Comparison of ENCODE assay signal across 10 cellular contexts in genomic region chr5:177520906-177521513, GRCh38. TPM values are rescaled to one million over a fixed set of nuclear protein-coding genes. Genes with fewer than 3 reads are reported as not detected.
DNase-seq lines count a peak whose midpoint lies in the region; ATAC-seq, FAIRE-seq and TF ChIP-seq lines count a peak whose summit lies in the region.
"Had no signal": no experiment of that assay in that cellular context is flagged by ENCODE, and none has a peak within 500 bp of the region (broad histone marks: within the 10 kb centered on the region; RNA-seq: fewer than 3 reads in every experiment).

No MANE protein-coding gene starts in this region.

- H3K9me3 ChIP-seq in A673 (ENCODE audit: low read depth, low read length, poor library complexity, severe bottlenecking) (no peaks in the 10 kb centered on the region), keratinocyte (ENCODE audit: control insufficient read depth, low read depth, low read length) (no peaks in the 10 kb centered on the region), adrenal gland (replicated peaks in 1 of 3) (no peaks in the 10 kb centered on the region)
- H3K9me3 ChIP-seq: SK-N-SH had no signal

- TF ChIP-seq POLR2A in adrenal gland (IDR thresholded peaks at IDR 0.05) = no peak

- no peaks in the 10 kb centered on the region for H3K9me1 ChIP-seq in keratinocyte (ENCODE audit: control insufficient read depth, extremely low read depth, insufficient read depth, low read length)

- H3K18ac ChIP-seq in mesendoderm (ENCODE audit: low read length) = no peak overlapping the region

- no peak overlapping the region for H4K5ac ChIP-seq in mesendoderm (ENCODE audit: low read length)

- no peak overlapping the region for H2BK120ac ChIP-seq in mesendoderm (ENCODE audit: low read depth, low read length)

- H3K4me3 ChIP-seq in A673 (ENCODE audit: low read depth, low read length, poor library complexity, severe bottlenecking) = no peak overlapping the region
- no peak overlapping the region for H3K4me3 ChIP-seq in keratinocyte (ENCODE audit: control insufficient read depth in 2 of 3, extremely low read depth in 1 of 3, insufficient read depth in 2 of 3, low read depth in 1 of 3, low read length in 3 of 3)
- H3K4me3 ChIP-seq in adrenal gland = no peak overlapping the region
- no peak overlapping the region for H3K4me3 ChIP-seq in mesendoderm (ENCODE audit: low read length)

- no peak overlapping the region for H2BK5ac ChIP-seq in mesendoderm (ENCODE audit: low read length)

- no peak overlapping the region for H3K56ac ChIP-seq in mesendoderm (ENCODE audit: low read length)

- no peak overlapping the region for H2AFZ ChIP-seq in keratinocyte (ENCODE audit: control insufficient read depth, low read length)

- POLR2A ChIA-PET in A673 (lab: Charles Lee; ENCODE audit: low non-redundant PET) = no interaction called here
- POLR2A ChIA-PET in HEK293T (lab: Yijun Ruan, JAX) = no interaction called here

- no peaks in the 10 kb centered on the region for H3K27me3 ChIP-seq in A673 (replicated peaks; ENCODE audit: insufficient read depth, low read depth, low read length, poor library complexity)
- no peaks in the 10 kb centered on the region for H3K27me3 ChIP-seq in keratinocyte (ENCODE audit: control insufficient read depth, extremely low read depth, insufficient read depth, low read length)
- H3K27me3 ChIP-seq in adrenal gland = no peaks in the 10 kb centered on the region
- no peaks in the 10 kb centered on the region for H3K27me3 ChIP-seq in mesendoderm (ENCODE audit: insufficient read depth, low read length, poor library complexity)

- no peak overlapping the region for H3K4ac ChIP-seq in mesendoderm (ENCODE audit: low read depth, low read length)

- H3K79me1 ChIP-seq in mesendoderm (ENCODE audit: low read length) = peaks cover 4% of the 10 kb centered on the region

- H4K8ac ChIP-seq in mesendoderm (ENCODE audit: low read depth, low read length) = no peak overlapping the region

- H3K79me2 ChIP-seq in keratinocyte (ENCODE audit: control insufficient read depth, insufficient read depth, low read length) (peaks cover 12% of the 10 kb centered on the region), mesendoderm (ENCODE audit: control insufficient read depth, insufficient read depth, low read length) (peaks cover 4% of the 10 kb centered on the region)

- dilution Hi-C loops in keratinocyte (cut with MboI; ENCODE audit: extremely low pct_ligation_motif_present, low sequenced_read_pairs) = no loop called here

- peaks cover 21% of the 10 kb centered on the region for H3K36me3 ChIP-seq in A673 (ENCODE audit: insufficient read depth, low read length, poor library complexity, severe bottlenecking)
- H3K36me3 ChIP-seq in keratinocyte (ENCODE audit: control insufficient read depth in 2 of 2, extremely low read depth in 1 of 2, insufficient read depth in 2 of 2, low read length in 2 of 2) = peaks cover 35 to 39% of the 10 kb centered on the region in 2 experiments
- H3K36me3 ChIP-seq in adrenal gland (replicated peaks in 1 of 2) = peaks cover 0 to 63% of the 10 kb centered on the region in 2 donors
- peaks cover 13% of the 10 kb centered on the region for H3K36me3 ChIP-seq in mesendoderm (ENCODE audit: control insufficient read depth, insufficient read depth, low read length)

- H3K4me2 ChIP-seq in keratinocyte (ENCODE audit: control insufficient read depth, extremely low read depth, insufficient read depth, low read depth, low read length) (no peak overlapping the region), mesendoderm (ENCODE audit: low read length) (no peak overlapping the region)
- H3K4me2 ChIP-seq: SK-N-SH had no signal

- BruUV-seq in A673 (replicated peaks; lab: Mats Ljungman, UMichigan) = no TSS peak

- no peak for FAIRE-seq in keratinocyte (lab: Jason Lieb, UNC)

- no peaks in the 10 kb centered on the region for H4K20me1 ChIP-seq in keratinocyte (ENCODE audit: control insufficient read depth, extremely low read depth, insufficient read depth, low read length)

- TF ChIP-seq CTCF in A673 (conservative IDR thresholded peaks at IDR 0.05; ENCODE audit: low read depth, low read length) (0 out of 2 replicates have a peak, but pooled peaks have one; percentile 13), VCaP (conservative IDR thresholded peaks at IDR 0.05) (0 out of 2 replicates have a peak, but pooled peaks have one; percentile 12), keratinocyte (optimal IDR thresholded peaks at IDR 0.05 in 1 of 3, IDR thresholded peaks at IDR 0.05 in 1 of 3, conservative IDR thresholded peaks at IDR 0.05 in 1 of 3; ENCODE audit: extremely low read depth in 1 of 3, insufficient read depth in 2 of 3, low read length in 3 of 3) (peak in 2 of 3 experiments; percentile 6 to 16), adrenal gland (IDR thresholded peaks at IDR 0.05) (no peak)

- WGBS in adrenal gland, 4 donors = 79 to 100% (median 88%) methylated on average over 1 to 2 of the region's 2 CpGs
- no CpG with 5 or more reads among the region's 2 CpGs for WGBS in mesendoderm (ENCODE audit: extremely low coverage, insufficient coverage, low lambda C conversion rate)

- H2BK15ac ChIP-seq in mesendoderm (replicated peaks; ENCODE audit: low read depth) = no peak overlapping the region

- CTCF ChIA-PET in A673 (lab: Charles Lee) = no interaction called here
- CTCF ChIA-PET in HEK293T (lab: Yijun Ruan, JAX) = interaction anchor here (1.0 kb wide), 1 partner anchor 70 kb away, joined by 3 read pairs; no protein-coding TSS in a partner anchor

- no peak overlapping the region for H3K27ac ChIP-seq in A673 (ENCODE audit: low read depth, low read length, poor library complexity, severe bottlenecking)
- H3K27ac ChIP-seq in VCaP = no peak overlapping the region
- H3K27ac ChIP-seq in keratinocyte (ENCODE audit: control insufficient read depth, insufficient read depth, low read length) = no peak overlapping the region
- H3K27ac ChIP-seq in adrenal gland = no peak overlapping the region
- no peak overlapping the region for H3K27ac ChIP-seq in mesendoderm (ENCODE audit: low read depth, low read length)

- no peak overlapping the region for H2AK5ac ChIP-seq in mesendoderm (ENCODE audit: low read length)

- DNase-seq in A673 (ENCODE audit: low spot score) (no peak), GF-D8 (lab: John Stamatoyannopoulos, UW) (peak; percentile 60), keratinocyte (ENCODE audit: low read depth, low spot score) (no peak), adrenal gland (no peak), mesendoderm (no peak), HEK293T (ENCODE audit: extremely low spot score) (no peak)
- DNase-seq: NCI-H510A treated with DMSO at 0.1 percent for 48 hours, SK-N-SH had no signal

- intact Hi-C loops in A673 (cut with micrococcal nuclease; ENCODE audit: unreplicated experiment) (no loop called here), adrenal gland (cut with DNase I) (no loop called here)

- no peak for ATAC-seq in GM21367 (IDR thresholded peaks at IDR 0.05; ENCODE audit: unreplicated experiment)

- H3K4me1 ChIP-seq in A673 (ENCODE audit: insufficient read depth, low read length, poor library complexity, severe bottlenecking) (no peaks in the 10 kb centered on the region), keratinocyte (ENCODE audit: control insufficient read depth, extremely low read depth, insufficient read depth, low read length) (peaks cover 8% of the 10 kb centered on the region), adrenal gland (replicated peaks in 1 of 2) (peaks cover 4 to 10% of the 10 kb centered on the region in 2 donors), mesendoderm (ENCODE audit: control insufficient read depth, low read depth, low read length) (no peaks in the 10 kb centered on the region)

- H3K23ac ChIP-seq in mesendoderm (ENCODE audit: low read length) = no peak overlapping the region

- H3K9ac ChIP-seq in keratinocyte (ENCODE audit: control insufficient read depth, extremely low read depth, insufficient read depth, low read length) (no peak overlapping the region), mesendoderm (ENCODE audit: low read length) (no peak overlapping the region)
- H3K9ac ChIP-seq: SK-N-SH had no signal

RNA-seq across cellular contexts. Expression of gene DDX41, which starts 4.2 kb away (rescaled TPM):
- total RNA-seq in A673 (2021) (82.3 and 87.7 TPM in 2 replicates), adrenal gland (100 to 1,000 TPM in 5 of 8 donors, 10 to 100 TPM in 3; 71.4 to 180 (median 109) TPM)
- polyA plus RNA-seq in keratinocyte (71.3 to 95.8 TPM (median 81.7 TPM) in 3 replicates), adrenal gland (100 to 1,000 TPM in 2 of 3 donors, 10 to 100 TPM in 1; 47.0 to 145 (median 124) TPM)
- polyA plus RNA-seq in keratinocyte (2011; ENCODE audit: low read depth) = 49.8 TPM
- polyA plus RNA-seq in keratinocyte (2011; cell fraction: cytosol; rRNA removed) = 52.7 and 109 TPM in 2 replicates
- polyA plus RNA-seq in keratinocyte (2011; cell fraction: nucleus; rRNA removed) = 123 and 141 TPM in 2 replicates
- 60.4 and 119 TPM in 2 replicates for polyA plus RNA-seq in keratinocyte (2012; ENCODE audit: low replicate concordance)
- polyA minus RNA-seq in keratinocyte = 72.8 to 95.0 TPM (median 76.2 TPM) in 3 replicates
- polyA minus RNA-seq in keratinocyte (2011; cell fraction: cytosol; rRNA and poly(A)+ RNA removed) = 368 TPM
- 66.2 and 69.3 TPM in 2 replicates for polyA minus RNA-seq in keratinocyte (2011; cell fraction: nucleus; rRNA and poly(A)+ RNA removed)
- polyA plus RNA-seq in mesendoderm (2013, experiment 1 of 2) = 74.4 TPM
- 72.2 TPM for polyA plus RNA-seq in mesendoderm (2013, experiment 2 of 2)

RNA-seq across cellular contexts. Expression of gene DOK3, which starts 11.4 kb away (rescaled TPM):
- 13.1 and 15.0 TPM in 2 replicates for total RNA-seq in A673 (2021)
- polyA plus RNA-seq in keratinocyte = 1.5 to 3.6 TPM (median 1.7 TPM) in 3 replicates
- polyA plus RNA-seq in keratinocyte (2011; ENCODE audit: low read depth) = 0.84 TPM
- 1.2 and 1.4 TPM in 2 replicates for polyA plus RNA-seq in keratinocyte (2011; cell fraction: cytosol; rRNA removed)
- polyA plus RNA-seq in keratinocyte (2011; cell fraction: nucleus; rRNA removed) = 12.7 and 16.8 TPM in 2 replicates
- 1.2 and 2.1 TPM in 2 replicates for polyA plus RNA-seq in keratinocyte (2012; ENCODE audit: low replicate concordance)
- polyA minus RNA-seq in keratinocyte = 0.75 to 2.6 TPM (median 2.5 TPM) in 3 replicates
- polyA minus RNA-seq in keratinocyte (2011; cell fraction: cytosol; rRNA and poly(A)+ RNA removed) = not detected
- polyA minus RNA-seq in keratinocyte (2011; cell fraction: nucleus; rRNA and poly(A)+ RNA removed) = 4.9 and 5.4 TPM in 2 replicates
- 10 to 100 TPM in 6 of 8 donors, 1 to 10 TPM in 2; 8.2 to 49.1 (median 13.5) TPM for total RNA-seq in adrenal gland
- 10 to 100 TPM in 2 of 3 donors, 1 to 10 TPM in 1; 2.3 to 38.5 (median 10.7) TPM for polyA plus RNA-seq in adrenal gland
- 8.2 TPM for polyA plus RNA-seq in mesendoderm (2013, experiment 1 of 2)
- polyA plus RNA-seq in mesendoderm (2013, experiment 2 of 2) = 7.6 TPM

RNA-seq across cellular contexts. Expression of gene PDLIM7, which starts 23.6 kb away (rescaled TPM):
- total RNA-seq in A673 (2021) = 116 and 132 TPM in 2 replicates
- 48.5 to 83.6 TPM (median 60.5 TPM) in 3 replicates for polyA plus RNA-seq in keratinocyte
- polyA plus RNA-seq in keratinocyte (2011; ENCODE audit: low read depth) = 23.4 TPM
- 33.0 and 72.1 TPM in 2 replicates for polyA plus RNA-seq in keratinocyte (2011; cell fraction: cytosol; rRNA removed)
- 124 and 193 TPM in 2 replicates for polyA plus RNA-seq in keratinocyte (2011; cell fraction: nucleus; rRNA removed)
- 35.6 and 111 TPM in 2 replicates for polyA plus RNA-seq in keratinocyte (2012; ENCODE audit: low replicate concordance)
- 39.5 to 63.3 TPM (median 44.1 TPM) in 3 replicates for polyA minus RNA-seq in keratinocyte
- 84.2 TPM for polyA minus RNA-seq in keratinocyte (2011; cell fraction: cytosol; rRNA and poly(A)+ RNA removed)
- polyA minus RNA-seq in keratinocyte (2011; cell fraction: nucleus; rRNA and poly(A)+ RNA removed) = 61.5 and 66.3 TPM in 2 replicates
- 10 to 100 TPM; 19.0 to 63.2 (median 38.9) TPM for total RNA-seq in adrenal gland
- 100 to 1,000 TPM in 2 of 3 donors, 1 to 10 TPM in 1; 6.5 to 246 (median 131) TPM for polyA plus RNA-seq in adrenal gland
- polyA plus RNA-seq in mesendoderm (2013, experiment 1 of 2) = 117 TPM
- polyA plus RNA-seq in mesendoderm (2013, experiment 2 of 2) = 119 TPM

RNA-seq across cellular contexts. Expression of gene FAM193B, which starts 33.4 kb away (rescaled TPM):
- total RNA-seq in A673 (2021) = 43.8 and 53.5 TPM in 2 replicates
- polyA plus RNA-seq in keratinocyte = 21.9 to 43.6 TPM (median 27.5 TPM) in 3 replicates
- polyA plus RNA-seq in keratinocyte (2011; ENCODE audit: low read depth) = 47.7 TPM
- polyA plus RNA-seq in keratinocyte (2011; cell fraction: cytosol; rRNA removed) = 9.1 and 13.2 TPM in 2 replicates
- polyA plus RNA-seq in keratinocyte (2011; cell fraction: nucleus; rRNA removed) = 134 and 149 TPM in 2 replicates
- polyA plus RNA-seq in keratinocyte (2012; ENCODE audit: low replicate concordance) = 19.0 and 59.8 TPM in 2 replicates
- 17.2 to 33.0 TPM (median 26.8 TPM) in 3 replicates for polyA minus RNA-seq in keratinocyte
- polyA minus RNA-seq in keratinocyte (2011; cell fraction: cytosol; rRNA and poly(A)+ RNA removed) = 31.7 TPM
- 30.3 and 35.2 TPM in 2 replicates for polyA minus RNA-seq in keratinocyte (2011; cell fraction: nucleus; rRNA and poly(A)+ RNA removed)
- 100 to 1,000 TPM in 1 of 8 donors, 10 to 100 TPM in 7; 22.0 to 104 (median 44.0) TPM for total RNA-seq in adrenal gland
- 100 to 1,000 TPM in 2 of 3 donors, 10 to 100 TPM in 1; 18.4 to 851 (median 249) TPM for polyA plus RNA-seq in adrenal gland
- 34.2 TPM for polyA plus RNA-seq in mesendoderm (2013, experiment 1 of 2)
- 33.5 TPM for polyA plus RNA-seq in mesendoderm (2013, experiment 2 of 2)

RNA-seq across cellular contexts. Expression of gene DBN1, which starts 47.6 kb away (rescaled TPM):
- 271 and 286 TPM in 2 replicates for total RNA-seq in A673 (2021)
- 57.2 to 73.4 TPM (median 59.4 TPM) in 3 replicates for polyA plus RNA-seq in keratinocyte
- polyA plus RNA-seq in keratinocyte (2011; ENCODE audit: low read depth) = 72.5 TPM
- 22.6 and 62.3 TPM in 2 replicates for polyA plus RNA-seq in keratinocyte (2011; cell fraction: cytosol; rRNA removed)
- polyA plus RNA-seq in keratinocyte (2011; cell fraction: nucleus; rRNA removed) = 107 and 138 TPM in 2 replicates
- 24.6 and 97.5 TPM in 2 replicates for polyA plus RNA-seq in keratinocyte (2012; ENCODE audit: low replicate concordance)
- 54.7 to 116 TPM (median 75.6 TPM) in 3 replicates for polyA minus RNA-seq in keratinocyte
- polyA minus RNA-seq in keratinocyte (2011; cell fraction: cytosol; rRNA and poly(A)+ RNA removed) = 127 TPM
- polyA minus RNA-seq in keratinocyte (2011; cell fraction: nucleus; rRNA and poly(A)+ RNA removed) = 50.9 and 67.5 TPM in 2 replicates
- total RNA-seq in adrenal gland = 10 to 100 TPM; 11.5 to 17.5 (median 12.6) TPM
- polyA plus RNA-seq in adrenal gland = 10 to 100 TPM in 2 of 3 donors, 1 to 10 TPM in 1; 5.1 to 47.1 (median 19.1) TPM
- polyA plus RNA-seq in mesendoderm (2013, experiment 1 of 2) = 305 TPM
- 309 TPM for polyA plus RNA-seq in mesendoderm (2013, experiment 2 of 2)

Comparison
In these comparisons a context has a peak if more than half of its experiments do, and no peak if none do; other contexts are left out.
1. CTCF ChIP-seq: peak in A673 (single experiment), VCaP (single experiment) and keratinocyte (2 of 3); none in adrenal gland (0 of 6).